12 cellular contexts compared by ENCODE assay signal in genomic region chr6:106751501-106752252, GRCh38.
A peak's percentile ranks its signal among the peaks of the same experiment; 100 is the strongest.
DNase-seq lines count a peak whose midpoint lies in the region; ATAC-seq and TF ChIP-seq lines count a peak whose summit lies in the region.
"Had no signal": no experiment of that assay in that cellular context is flagged by ENCODE, and none has a peak within 500 bp of the region (broad histone marks: within the 10 kb centered on the region; RNA-seq: fewer than 3 reads in every experiment).

No MANE protein-coding gene starts in this region.

- no peaks in the 10 kb centered on the region for H3K36me3 Mint-ChIP-seq in activated CD4-positive, alpha-beta T cell treated with anti-CD3 and anti-CD28 coated beads, Interleukin-2, amount 10 ng/mL, durations not matched to agents 7 days and 5 days (ENCODE audit: low read depth)

- no peak overlapping the region for H3K9ac ChIP-seq in HCT116 (ENCODE audit: low read length)

- no peaks in the 10 kb centered on the region for H3K9me3 ChIP-seq in HCT116 (ENCODE audit: control insufficient read depth in 1 of 2, insufficient read depth in 1 of 2, low read depth in 1 of 2, low read length in 2 of 2)
- H3K9me3 ChIP-seq in PC-9 (ENCODE audit: insufficient read depth, low read depth), result no peaks in the 10 kb centered on the region
- H3K9me3 ChIP-seq: heart left ventricle had no signal

- H3K9me2 ChIP-seq in HCT116 (ENCODE audit: insufficient read depth), result no peaks in the 10 kb centered on the region
- no peaks in the 10 kb centered on the region for H3K9me2 ChIP-seq in PC-9 (ENCODE audit: insufficient read depth)

- H3K36me3 ChIP-seq in HCT116 (ENCODE audit: control insufficient read depth in 1 of 2, insufficient read depth in 2 of 2, low read length in 2 of 2), result no peaks in the 10 kb centered on the region
- no peaks in the 10 kb centered on the region for H3K36me3 ChIP-seq in PC-9 (ENCODE audit: low read depth)
- H3K36me3 ChIP-seq: heart left ventricle had no signal

- H3K4me1 Mint-ChIP-seq in activated CD4-positive, alpha-beta T cell treated with anti-CD3 and anti-CD28 coated beads, Interleukin-2, amount 10 ng/mL, durations not matched to agents 7 days and 5 days, result no peaks in the 10 kb centered on the region

- H3F3A ChIP-seq in PC-9 (ENCODE audit: insufficient read depth, low read depth), result peaks cover 40% of the 10 kb centered on the region

- H2AFZ ChIP-seq in HCT116 (ENCODE audit: low read depth, low read length, poor library complexity, severe bottlenecking), result no peak overlapping the region
- H2AFZ ChIP-seq in PC-9, result no peak overlapping the region

- peaks cover 15% of the 10 kb centered on the region for H3K27me3 Mint-ChIP-seq in activated CD4-positive, alpha-beta T cell treated with anti-CD3 and anti-CD28 coated beads, Interleukin-2, amount 10 ng/mL, durations not matched to agents 7 days and 5 days

- H3K27me3 ChIP-seq in HCT116 (ENCODE audit: insufficient read depth, low read length) (no peaks in the 10 kb centered on the region), PC-9 (ENCODE audit: insufficient read depth, low read depth) (no peaks in the 10 kb centered on the region)
- H3K27me3 ChIP-seq: heart left ventricle had no signal

- TF ChIP-seq CTCF in HCT116 (IDR thresholded peaks at IDR 0.05 in 2 of 3, conservative IDR thresholded peaks at IDR 0.05 in 1 of 3; ENCODE audit: borderline replicate concordance in 1 of 3, insufficient read depth in 1 of 3, low read depth in 2 of 3, low read length in 2 of 3) (no peak), PC-9 (conservative IDR thresholded peaks at IDR 0.05) (no peak)

- POLR2A ChIA-PET in HCT116 (lab: Charles Lee), result no interaction called here
- POLR2A ChIA-PET in PC-9 (lab: Charles Lee; ENCODE audit: unreplicated experiment), result interaction anchor here (0.6 to 1.2 kb wide), 3 partner anchors 47 to 121 kb away, joined by 3 to 7 read pairs (median 4); no protein-coding TSS in a partner anchor
- POLR2A ChIA-PET in activated CD4-positive, alpha-beta T cell treated with anti-CD3 and anti-CD28 coated beads, Interleukin-2, amount 10 ng/mL, durations not matched to agents 7 days and 5 days (lab: Charles Lee), result no interaction called here

- H3K9me3 Mint-ChIP-seq in activated CD4-positive, alpha-beta T cell treated with anti-CD3 and anti-CD28 coated beads, Interleukin-2, amount 10 ng/mL, durations not matched to agents 7 days and 5 days, result no peaks in the 10 kb centered on the region

- peaks cover 0 to 4% of the 10 kb centered on the region in 2 experiments; a peak in 1 of 4 replicates for H3K4me1 ChIP-seq in HCT116 (ENCODE audit: control insufficient read depth in 1 of 2, insufficient read depth in 2 of 2, low read length in 2 of 2)
- H3K4me1 ChIP-seq in PC-9 (replicated peaks; ENCODE audit: insufficient read depth), result peaks cover 44% of the 10 kb centered on the region
- H3K4me1 ChIP-seq: heart left ventricle had no signal

- TF ChIP-seq RAD21 in HCT116 (IDR thresholded peaks at IDR 0.05; ENCODE audit: low read depth), result no peak

- CTCF ChIA-PET in HCT116 (lab: Charles Lee) (no interaction called here), PC-9 (lab: Charles Lee) (interaction anchor here (0.6 kb wide), 1 partner anchor 32 kb away, joined by 5 read pairs; no protein-coding TSS in a partner anchor)
- CTCF ChIA-PET in activated CD4-positive, alpha-beta T cell treated with anti-CD3 and anti-CD28 coated beads, Interleukin-2, amount 10 ng/mL, durations not matched to agents 7 days and 5 days (lab: Charles Lee), result interaction anchor here (1.0 kb wide), 1 partner anchor 9 kb away, joined by 3 read pairs; no protein-coding TSS in a partner anchor

- RAD21 ChIA-PET in HCT116 (lab: Charles Lee; ENCODE audit: low non-redundant PET in 1 of 2, low total read pairs in 2 of 2, uncharacterized antibody in 2 of 2, unreplicated experiment in 2 of 2), result no interaction called here

- H4K20me1 ChIP-seq in HCT116 (ENCODE audit: insufficient read depth), result no peaks in the 10 kb centered on the region
- no peaks in the 10 kb centered on the region for H4K20me1 ChIP-seq in PC-9 (ENCODE audit: insufficient read depth)

- no peak overlapping the region for H3K4me2 ChIP-seq in HCT116 (ENCODE audit: low read length)
- H3K4me2 ChIP-seq in PC-9, result peak overlapping the region; percentile 12; the same call in 1 of the 2 replicates

- H3K27ac Mint-ChIP-seq in activated CD4-positive, alpha-beta T cell treated with anti-CD3 and anti-CD28 coated beads, Interleukin-2, amount 10 ng/mL, durations not matched to agents 7 days and 5 days, result no peak overlapping the region

- H3K27ac ChIP-seq in HCT116 (ENCODE audit: low read depth, low read length) (no peak overlapping the region), PC-9 (peak overlapping the region; percentile 73)
- H3K27ac ChIP-seq: heart left ventricle had no signal

- ATAC-seq in HCT116, result peak; percentile 42; the same call in 1 of the 2 replicates
- no peak for ATAC-seq in GM19395 (IDR thresholded peaks at IDR 0.05; ENCODE audit: unreplicated experiment)
- no peak for ATAC-seq in HG03460 (IDR thresholded peaks at IDR 0.05; ENCODE audit: unreplicated experiment)
- ATAC-seq: heart left ventricle had no signal

- in situ Hi-C loops in ACHN (cut with HindIII; ENCODE audit: low pct_ligation_motif_present, low pct_unique_long_range_greater_than_20kb, low sequenced_read_pairs), result no loop called here

- H3K4me3 ChIP-seq in HCT116 (replicated peaks in 1 of 2; ENCODE audit: low read depth in 1 of 2, low read length in 2 of 2), result no peak overlapping the region
- H3K4me3 ChIP-seq in PC-9, result no peak overlapping the region
- H3K4me3 ChIP-seq: heart left ventricle had no signal

- TF ChIP-seq POLR2A in HCT116 (IDR thresholded peaks at IDR 0.05; ENCODE audit: borderline replicate concordance, extremely low read depth, insufficient read depth, insufficient read length), result no peak

- DNase-seq in ACHN (peak; percentile 98), HCT116 (ENCODE audit: low read depth, low spot score) (no peak), PC-9 (peak; percentile 85 to 95), kidney glomerular epithelial cell (lab: John Stamatoyannopoulos, UW) (peak; percentile 86), GF-D8 (lab: John Stamatoyannopoulos, UW) (no peak)
- no peak for DNase-seq in activated CD4-positive, alpha-beta T cell treated with anti-CD3 and anti-CD28 coated beads, Interleukin-2, amount 10 ng/mL, durations not matched to agents 7 days and 5 days
- DNase-seq: activated naive CD4-positive, alpha-beta T cell treated with Interleukin-2 at 50 U/mL for 16 hours; AML-193; heart left ventricle; NCI-H1436 treated with DMSO at 0.1 percent for 48 hours had no signal

- no peaks in the 10 kb centered on the region for H3K79me2 ChIP-seq in HCT116 (ENCODE audit: insufficient read depth, low read length)
- H3K79me2 ChIP-seq in PC-9 (ENCODE audit: low read depth), result no peaks in the 10 kb centered on the region

- intact Hi-C loops in HCT116 (cut with micrococcal nuclease) (no loop called here), PC-9 (cut with micrococcal nuclease; ENCODE audit: unreplicated experiment) (loop anchor here (1.0 to 2.0 kb wide), 3 partner anchors 48 to 161 kb away; no protein-coding TSS in a partner anchor)

- BruUV-seq in HCT116 (replicated peaks; lab: Mats Ljungman, UMichigan), result no TSS peak
- BruUV-seq in PC-9 (replicated peaks; lab: Mats Ljungman, UMichigan), result no TSS peak

- H3K4me3 Mint-ChIP-seq in activated CD4-positive, alpha-beta T cell treated with anti-CD3 and anti-CD28 coated beads, Interleukin-2, amount 10 ng/mL, durations not matched to agents 7 days and 5 days, result no peak overlapping the region

TF ChIP-seq in HCT116, 20 proteins besides CTCF, POLR2A, EP300 and RAD21:
- TF ChIP-seq ATF3 (IDR thresholded peaks at IDR 0.05), result no peak
TF ChIP-seq in HCT116: peak in this region for 0.

Comparison
In these comparisons a context has a peak if more than half of its experiments do, and no peak if none do; other contexts are left out.
1. DNase-seq: peak in ACHN (single experiment), PC-9 (2 of 2) and kidney glomerular epithelial cell (single experiment); none in HCT116 (single experiment), GF-D8 (single experiment) and activated CD4-positive, alpha-beta T cell treated with anti-CD3 and anti-CD28 coated beads, Interleukin-2, amount 10 ng/mL, durations not matched to agents 7 days and 5 days (single experiment).